12 cellular contexts compared by ENCODE assay signal in the genomic region with DNA sequence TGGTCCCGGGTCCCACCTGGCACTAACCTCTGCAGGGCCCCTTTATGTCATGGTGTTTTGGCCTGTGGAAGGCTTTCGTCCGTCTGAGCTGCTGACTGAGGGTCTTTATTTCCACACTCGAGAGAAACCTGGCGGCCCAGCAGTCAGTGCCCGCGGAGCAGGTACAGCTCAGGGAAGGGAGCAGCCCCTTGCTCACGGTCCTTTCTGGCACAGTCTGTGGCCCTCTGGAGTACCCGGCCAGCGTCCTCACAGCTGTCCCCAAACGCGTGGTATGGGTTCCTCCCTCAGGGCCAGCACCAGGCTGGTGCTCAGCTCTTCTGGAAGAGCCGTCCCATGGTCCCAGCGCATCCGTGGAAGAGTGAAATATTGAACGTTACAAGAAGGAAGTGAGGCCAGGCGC. TPM values are rescaled to one million over a fixed set of nuclear protein-coding genes. Genes with fewer than 3 reads are reported as not detected.
A peak's percentile ranks its signal among the peaks of the same experiment; 100 is the strongest.
DNase-seq lines count a peak whose midpoint lies in the region; ATAC-seq and TF ChIP-seq lines count a peak whose summit lies in the region.
"Had no signal": no experiment of that assay in that cellular context is flagged by ENCODE, and none has a peak within 500 bp of the region (broad histone marks: within the 10 kb centered on the region; RNA-seq: fewer than 3 reads in every experiment).

No MANE protein-coding gene starts in this region.

- H3K4me3 ChIP-seq in heart right ventricle (no peak overlapping the region), suprapubic skin (no peak overlapping the region)
- H3K4me3 ChIP-seq: hepatocyte, Peyer's patch had no signal

- peaks cover 41% of the 10 kb centered on the region for H3K36me3 Mint-ChIP-seq in activated CD8-positive, alpha-beta T cell treated with anti-CD3 and anti-CD28 coated beads, Interleukin-2, amount 10 ng/mL, durations not matched to agents 7 days and 5 days (ENCODE audit: low read depth)
- H3K36me3 Mint-ChIP-seq in memory B cell, result peaks cover 5% of the 10 kb centered on the region

- WGBS in heart right ventricle, 2 donors, result 85 to 87% methylated on average over 17 of the region's 17 CpGs
- 77% methylated on average over 10 of the region's 17 CpGs for WGBS in suprapubic skin

- H3K4me1 ChIP-seq in heart right ventricle, result peaks cover 57 to 97% (median 88%) of the 10 kb centered on the region in 9 donors
- peaks cover 93% of the 10 kb centered on the region for H3K4me1 ChIP-seq in suprapubic skin

- peaks cover 7% of the 10 kb centered on the region for H3K9me3 Mint-ChIP-seq in activated CD8-positive, alpha-beta T cell treated with anti-CD3 and anti-CD28 coated beads, Interleukin-2, amount 10 ng/mL, durations not matched to agents 7 days and 5 days (ENCODE audit: insufficient read depth)
- H3K9me3 Mint-ChIP-seq in memory B cell, result no peaks in the 10 kb centered on the region

- H3K27ac ChIP-seq in heart right ventricle, result peak overlapping the region in 2 of 10 donors; percentile 20 to 67
- peak overlapping the region; percentile 76 for H3K27ac ChIP-seq in suprapubic skin

- H3K4me1 Mint-ChIP-seq in activated CD8-positive, alpha-beta T cell treated with anti-CD3 and anti-CD28 coated beads, Interleukin-2, amount 10 ng/mL, durations not matched to agents 7 days and 5 days (ENCODE audit: low read depth), result peaks cover 14% of the 10 kb centered on the region
- H3K4me1 Mint-ChIP-seq in memory B cell, result peaks cover 24% of the 10 kb centered on the region

- POLR2A ChIA-PET in activated CD8-positive, alpha-beta T cell treated with anti-CD3 and anti-CD28 coated beads, Interleukin-2, amount 10 ng/mL, durations not matched to agents 7 days and 5 days (lab: Charles Lee), result interaction anchor here (0.8 kb wide), 1 partner anchor 10 kb away, joined by 3 read pairs; no protein-coding TSS in a partner anchor

- no peak for TF ChIP-seq POLR2A in suprapubic skin (IDR thresholded peaks at IDR 0.05)

- TF ChIP-seq CTCF in heart right ventricle (IDR thresholded peaks at IDR 0.05) (no peak), suprapubic skin (IDR thresholded peaks at IDR 0.05) (no peak)

- no peak for ATAC-seq in Right ventricle myocardium inferior
- no peak for ATAC-seq in heart right ventricle
- ATAC-seq in activated CD8-positive, alpha-beta T cell treated with anti-CD3 and anti-CD28 coated beads, Interleukin-2, amount 10 ng/mL, durations not matched to agents 7 days and 5 days, result no peak
- ATAC-seq in memory B cell (ENCODE audit: low read depth), result no peak
- ATAC-seq in HG03457 (IDR thresholded peaks at IDR 0.05; ENCODE audit: unreplicated experiment), result no peak

- H3K27me3 ChIP-seq in heart right ventricle (no peaks in the 10 kb centered on the region), suprapubic skin (no peaks in the 10 kb centered on the region)
- H3K27me3 ChIP-seq: hepatocyte, Peyer's patch had no signal

- H3K9me3 ChIP-seq in heart right ventricle (peaks cover 0 to 31% (median 15%) of the 10 kb centered on the region in 11 donors), suprapubic skin (no peaks in the 10 kb centered on the region)

- H3K27me3 Mint-ChIP-seq in activated CD8-positive, alpha-beta T cell treated with anti-CD3 and anti-CD28 coated beads, Interleukin-2, amount 10 ng/mL, durations not matched to agents 7 days and 5 days (ENCODE audit: low read depth), result no peaks in the 10 kb centered on the region
- H3K27me3 Mint-ChIP-seq in memory B cell, result no peaks in the 10 kb centered on the region

- peak overlapping the region; percentile 70 for H3K27ac Mint-ChIP-seq in activated CD8-positive, alpha-beta T cell treated with anti-CD3 and anti-CD28 coated beads, Interleukin-2, amount 10 ng/mL, durations not matched to agents 7 days and 5 days
- peak overlapping the region; percentile 89 for H3K27ac Mint-ChIP-seq in memory B cell

- CTCF ChIA-PET in activated CD8-positive, alpha-beta T cell treated with anti-CD3 and anti-CD28 coated beads, Interleukin-2, amount 10 ng/mL, durations not matched to agents 7 days and 5 days (lab: Charles Lee), result no interaction called here

- H3K36me3 ChIP-seq in heart right ventricle (peaks cover 0 to 10% (median 0%) of the 10 kb centered on the region in 9 donors), suprapubic skin (no peaks in the 10 kb centered on the region)
- H3K36me3 ChIP-seq: Peyer's patch had no signal

- no peak for TF ChIP-seq EP300 in suprapubic skin (IDR thresholded peaks at IDR 0.05)

- DNase-seq in Right ventricle myocardium inferior (ENCODE audit: missing footprints) (peak; percentile 26), heart right ventricle (no peak), memory B cell (ENCODE audit: low spot score in 2 of 2) (no peak), suprapubic skin (ENCODE audit: low spot score in 2 of 2) (no peak), T-helper 9 cell (no peak)
- no peak for DNase-seq in activated CD8-positive, alpha-beta T cell treated with anti-CD3 and anti-CD28 coated beads, Interleukin-2, amount 10 ng/mL, durations not matched to agents 7 days and 5 days
- no peak for DNase-seq in activated effector memory CD4-positive, alpha-beta T cell treated with anti-CD3 and anti-CD28 coated beads, Interleukin-2, amount 50 U/mL, for 16 hours
- DNase-seq: NCI-H2081; stimulated activated CD4-positive, alpha-beta T cell treated with anti-CD3 and anti-CD28 coated beads, Interleukin-4, amount 100 ng/mL, for 4 hours had no signal

- intact Hi-C loops in Right ventricle myocardium inferior (cut with DNase I) (no loop called here), heart right ventricle (cut with DNase I) (no loop called here)

- H3K4me3 Mint-ChIP-seq in activated CD8-positive, alpha-beta T cell treated with anti-CD3 and anti-CD28 coated beads, Interleukin-2, amount 10 ng/mL, durations not matched to agents 7 days and 5 days, result peak overlapping the region; percentile 22
- H3K4me3 Mint-ChIP-seq in memory B cell, result no peak overlapping the region

RNA-seq across cellular contexts. Expression of gene SKI, which starts 24.3 kb away (rescaled TPM):
- total RNA-seq in Right ventricle myocardium inferior (38.5 TPM), heart right ventricle (10 to 100 TPM; 29.4 to 50.9 (median 38.3) TPM), suprapubic skin (10 to 100 TPM; 51.8 to 91.2 (median 68.1) TPM)
- polyA plus RNA-seq in heart right ventricle, result 10 to 100 TPM; 13.8 to 16.6 TPM
- total RNA-seq in activated CD8-positive, alpha-beta T cell treated with anti-CD3 and anti-CD28 coated beads, Interleukin-2, amount 10 ng/mL, durations not matched to agents 7 days and 5 days, result 10 to 100 TPM; 41.2 to 41.4 TPM

RNA-seq across cellular contexts. Expression of gene FAAP20, which starts 57.9 kb away (rescaled TPM):
- total RNA-seq in Right ventricle myocardium inferior (43.9 TPM), heart right ventricle (10 to 100 TPM; 30.9 to 47.6 (median 38.3) TPM), suprapubic skin (10 to 100 TPM; 18.6 to 47.3 (median 24.9) TPM)
- 10 to 100 TPM; 83.0 to 83.6 TPM for polyA plus RNA-seq in heart right ventricle
- 10 to 100 TPM; 69.7 to 74.4 TPM for total RNA-seq in activated CD8-positive, alpha-beta T cell treated with anti-CD3 and anti-CD28 coated beads, Interleukin-2, amount 10 ng/mL, durations not matched to agents 7 days and 5 days
